In genomic region chr6:16257999-16258708, GRCh38 we compare ENCODE assay signal across 10 cellular contexts. TPM values are rescaled to one million over a fixed set of nuclear protein-coding genes. Genes with fewer than 3 reads are reported as not detected.
A peak's percentile ranks its signal among the peaks of the same experiment; 100 is the strongest.
DNase-seq lines count a peak whose midpoint lies in the region; ATAC-seq and TF ChIP-seq lines count a peak whose summit lies in the region.
"Had no signal": no experiment of that assay in that cellular context is flagged by ENCODE, and none has a peak within 500 bp of the region (broad histone marks: within the 10 kb centered on the region; RNA-seq: fewer than 3 reads in every experiment).

No MANE protein-coding gene starts in this region.

- 74% methylated on average over 7 of the region's 7 CpGs for WGBS in esophagus muscularis mucosa

- no peaks in the 10 kb centered on the region for H3K9me3 ChIP-seq in esophagus muscularis mucosa
- no peaks in the 10 kb centered on the region for H3K9me3 ChIP-seq in upper lobe of right lung

- TF ChIP-seq POLR2A in esophagus muscularis mucosa (IDR thresholded peaks at IDR 0.05; ENCODE audit: low read depth) = no peak

- H3K27ac ChIP-seq in esophagus muscularis mucosa (replicated peaks in 1 of 4) (peak overlapping the region; percentile 5 to 58 (median 42)), upper lobe of right lung (no peak overlapping the region)

- H3K4me1 ChIP-seq in esophagus muscularis mucosa (peaks cover 8 to 15% (median 11%) of the 10 kb centered on the region in 4 donors), upper lobe of right lung (peaks cover 2% of the 10 kb centered on the region)

- no peaks in the 10 kb centered on the region for H3K36me3 Mint-ChIP-seq in activated naive CD8-positive, alpha-beta T cell treated with anti-CD3 and anti-CD28 coated beads, Interleukin-2, amount 50 U/mL, for 24 hours (ENCODE audit: low read depth)
- no peaks in the 10 kb centered on the region for H3K36me3 Mint-ChIP-seq in activated naive CD8-positive, alpha-beta T cell treated with anti-CD3 and anti-CD28 coated beads for 36 hours

- H3K9me3 Mint-ChIP-seq in activated naive CD8-positive, alpha-beta T cell treated with anti-CD3 and anti-CD28 coated beads, Interleukin-2, amount 50 U/mL, for 24 hours = no peaks in the 10 kb centered on the region
- H3K9me3 Mint-ChIP-seq in activated naive CD8-positive, alpha-beta T cell treated with anti-CD3 and anti-CD28 coated beads for 36 hours = peaks cover 2% of the 10 kb centered on the region

- H3K27ac Mint-ChIP-seq in activated naive CD8-positive, alpha-beta T cell treated with anti-CD3 and anti-CD28 coated beads, Interleukin-2, amount 50 U/mL, for 24 hours = peak overlapping the region; percentile 25
- H3K27ac Mint-ChIP-seq in activated naive CD8-positive, alpha-beta T cell treated with anti-CD3 and anti-CD28 coated beads for 36 hours = no peak overlapping the region

- intact Hi-C loops in esophagus muscularis mucosa (cut with DNase I) = no loop called here
- intact Hi-C loops in upper lobe of right lung (cut with DNase I) = no loop called here

- no peak for TF ChIP-seq EP300 in esophagus muscularis mucosa (IDR thresholded peaks at IDR 0.05)

- H3K4me3 Mint-ChIP-seq in activated naive CD8-positive, alpha-beta T cell treated with anti-CD3 and anti-CD28 coated beads, Interleukin-2, amount 50 U/mL, for 24 hours = no peak overlapping the region
- no peak overlapping the region for H3K4me3 Mint-ChIP-seq in activated naive CD8-positive, alpha-beta T cell treated with anti-CD3 and anti-CD28 coated beads for 36 hours

- H3K27me3 ChIP-seq in esophagus muscularis mucosa (no peaks in the 10 kb centered on the region), upper lobe of right lung (no peaks in the 10 kb centered on the region)

- H3K4me3 ChIP-seq in esophagus muscularis mucosa (no peak overlapping the region), upper lobe of right lung (no peak overlapping the region)

- TF ChIP-seq CTCF in esophagus muscularis mucosa (IDR thresholded peaks at IDR 0.05) (no peak), upper lobe of right lung (IDR thresholded peaks at IDR 0.05) (no peak)

- peaks cover 2% of the 10 kb centered on the region for H3K27me3 Mint-ChIP-seq in activated naive CD8-positive, alpha-beta T cell treated with anti-CD3 and anti-CD28 coated beads, Interleukin-2, amount 50 U/mL, for 24 hours
- H3K27me3 Mint-ChIP-seq in activated naive CD8-positive, alpha-beta T cell treated with anti-CD3 and anti-CD28 coated beads for 36 hours = peaks cover 2% of the 10 kb centered on the region

- no peaks in the 10 kb centered on the region for H3K4me1 Mint-ChIP-seq in activated naive CD8-positive, alpha-beta T cell treated with anti-CD3 and anti-CD28 coated beads, Interleukin-2, amount 50 U/mL, for 24 hours
- H3K4me1 Mint-ChIP-seq in activated naive CD8-positive, alpha-beta T cell treated with anti-CD3 and anti-CD28 coated beads for 36 hours = no peaks in the 10 kb centered on the region

- H3K36me3 ChIP-seq in esophagus muscularis mucosa (peaks cover 6 to 39% (median 17%) of the 10 kb centered on the region in 4 donors), upper lobe of right lung (no peaks in the 10 kb centered on the region)

- ATAC-seq in activated naive CD8-positive, alpha-beta T cell treated with anti-CD3 and anti-CD28 coated beads, Interleukin-2, amount 50 U/mL, for 24 hours = peak; percentile 85
- ATAC-seq in upper lobe of right lung = peak; percentile 19
- ATAC-seq in GM18867 (IDR thresholded peaks at IDR 0.05; ENCODE audit: unreplicated experiment) = no peak
- ATAC-seq in HG03108 (IDR thresholded peaks at IDR 0.05; ENCODE audit: unreplicated experiment) = no peak

- DNase-seq in activated naive CD8-positive, alpha-beta T cell treated with anti-CD3 and anti-CD28 coated beads, Interleukin-2, amount 50 U/mL, for 24 hours = no peak
- DNase-seq in activated naive CD8-positive, alpha-beta T cell treated with anti-CD3 and anti-CD28 coated beads for 36 hours = no peak
- DNase-seq in esophagus muscularis mucosa (ENCODE audit: extremely low spot score) = no peak
- peak; percentile 69 for DNase-seq in midbrain (lab: John Stamatoyannopoulos, UW)
- DNase-seq in upper lobe of right lung = no peak
- DNase-seq in RPMI8226 = no peak
- DNase-seq: GF-D8, GOT3 had no signal

RNA-seq across cellular contexts. Expression of gene GMPR, which starts 19.8 kb away (rescaled TPM):
- 1 to 10 TPM; 2.6 to 3.3 TPM for total RNA-seq in activated naive CD8-positive, alpha-beta T cell treated with anti-CD3 and anti-CD28 coated beads for 36 hours
- total RNA-seq in esophagus muscularis mucosa (10 to 100 TPM; 32.8 to 69.7 (median 52.0) TPM), upper lobe of right lung (17.6 TPM)

Comparison
In these comparisons a context has a peak if more than half of its experiments do, and no peak if none do; other contexts are left out.
1. ATAC-seq: peak in activated naive CD8-positive, alpha-beta T cell treated with anti-CD3 and anti-CD28 coated beads, Interleukin-2, amount 50 U/mL, for 24 hours (single experiment) and upper lobe of right lung (single experiment); none in GM18867 (single experiment) and HG03108 (single experiment).